20 cellular contexts compared by ENCODE assay signal in the genomic region with DNA sequence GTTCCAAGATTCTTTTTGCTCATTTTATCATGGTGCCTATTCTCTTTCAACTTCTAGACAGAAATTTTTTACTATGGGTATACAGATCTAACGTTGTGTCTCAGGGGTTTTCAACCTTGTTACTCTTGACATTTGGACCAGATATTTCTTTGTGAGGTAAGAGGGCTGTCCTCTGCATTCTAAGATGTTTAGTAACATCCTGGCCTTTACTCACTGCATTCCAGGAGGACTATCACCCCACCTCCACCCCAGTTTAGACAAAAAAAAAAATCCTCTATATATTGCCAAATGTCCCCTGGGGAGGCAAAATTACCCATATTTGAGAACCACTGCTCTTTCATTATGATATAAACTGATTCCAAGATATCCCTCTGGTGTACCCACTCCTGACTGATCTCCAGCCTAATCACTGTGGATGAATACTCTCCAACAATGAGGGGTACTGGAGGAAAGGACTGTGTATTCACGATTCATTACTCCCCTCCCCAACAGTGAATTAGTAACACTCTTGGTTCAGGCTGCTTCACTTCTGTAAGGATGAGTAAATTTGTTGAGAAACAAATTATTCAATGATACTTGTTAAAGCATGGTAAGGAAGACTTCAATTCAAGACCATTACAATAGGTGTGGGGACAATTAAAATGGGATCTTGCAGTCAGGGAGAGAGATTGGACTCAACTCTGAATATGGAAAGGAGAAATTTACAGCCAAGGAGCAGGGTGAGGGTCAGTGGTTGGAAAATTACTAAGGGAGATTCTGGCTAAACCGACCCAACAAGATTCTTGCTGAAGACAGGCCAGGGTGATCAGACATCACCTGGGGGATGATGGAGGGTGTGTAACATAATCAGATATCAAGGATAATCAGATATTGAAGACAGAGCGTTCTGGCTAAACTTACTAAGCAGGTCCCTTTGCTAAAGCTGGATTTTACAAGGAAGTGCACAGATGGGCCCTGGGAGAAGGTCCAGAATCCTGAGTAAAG.
DNase-seq lines count a peak whose midpoint lies in the region; ATAC-seq, FAIRE-seq and TF ChIP-seq lines count a peak whose summit lies in the region.
"Had no signal": no experiment of that assay in that cellular context is flagged by ENCODE, and none has a peak within 500 bp of the region (broad histone marks: within the 10 kb centered on the region; RNA-seq: fewer than 3 reads in every experiment).

No MANE protein-coding gene starts in this region.

- FAIRE-seq in astrocyte (lab: Jason Lieb, UNC): peak; percentile 78
- FAIRE-seq: GM19239 had no signal

- H3K79me2 ChIP-seq in astrocyte (ENCODE audit: insufficient read depth, low read length): no peaks in the 10 kb centered on the region

- H3K4me3 Mint-ChIP-seq in astrocyte (ENCODE audit: unreplicated experiment): no peak overlapping the region
- H3K4me3 Mint-ChIP-seq: brain had no signal

- TF ChIP-seq CTCF in astrocyte (IDR thresholded peaks at IDR 0.05; ENCODE audit: insufficient read depth, low read depth, low read length): no peak

- no peaks in the 10 kb centered on the region for H3K9me3 ChIP-seq in astrocyte (ENCODE audit: insufficient read depth, low read depth, low read length)
- H3K9me3 ChIP-seq: testis had no signal

- no peak overlapping the region for H3K4me3 ChIP-seq in astrocyte (ENCODE audit: insufficient read depth, low read depth, low read length)
- H3K4me3 ChIP-seq: BLaER1, heart right ventricle, testis had no signal

- H3K27ac ChIP-seq in astrocyte (ENCODE audit: low read depth, low read length): peak overlapping the region; percentile 60
- H3K27ac ChIP-seq: BLaER1, heart right ventricle, testis had no signal

- H3K4me1 Mint-ChIP-seq in astrocyte (ENCODE audit: low read depth, unreplicated experiment): peaks cover 11% of the 10 kb centered on the region

- H3K27me3 Mint-ChIP-seq in astrocyte (ENCODE audit: low read depth, unreplicated experiment): no peaks in the 10 kb centered on the region

- H3K27me3 ChIP-seq in astrocyte (ENCODE audit: insufficient read depth, low read length): no peaks in the 10 kb centered on the region
- H3K27me3 ChIP-seq: BLaER1, heart right ventricle, testis had no signal

- H3K9ac ChIP-seq in astrocyte (ENCODE audit: low read length): peak overlapping the region; percentile 36
- H3K9ac ChIP-seq: BLaER1 had no signal

- ATAC-seq in GM21390 (IDR thresholded peaks at IDR 0.05; ENCODE audit: unreplicated experiment): no peak
- ATAC-seq: left cardiac atrium had no signal

- H4K20me1 ChIP-seq in astrocyte (ENCODE audit: insufficient read depth, low read length): no peaks in the 10 kb centered on the region
- H4K20me1 ChIP-seq: BLaER1 had no signal

- DNase-seq in AG08395 (ENCODE audit: low spot score) (peak; percentile 76), M059J (ENCODE audit: low read depth) (peak; percentile 70), astrocyte (ENCODE audit: low read depth) (peak; percentile 67), hepatic stellate cell (ENCODE audit: low spot score) (peak; percentile 35), D341Med (ENCODE audit: low spot score) (no peak), DMS53 (lab: John Stamatoyannopoulos, UW) (no peak), C1 segment of cervical spinal cord (lab: John Stamatoyannopoulos, UW) (no peak)
- DNase-seq: DND-41; effector memory CD4-positive, alpha-beta T cell; heart right ventricle; left cardiac atrium; NCI-H187; SHP77 treated with DMSO at 0.1 percent for 48 hours; stimulated activated CD4-positive, alpha-beta T cell treated with anti-CD3 and anti-CD28 coated beads, Interleukin-15, amount 100 ng/mL, for 24 hours; testis had no signal

- no peaks in the 10 kb centered on the region for H3K36me3 ChIP-seq in astrocyte (ENCODE audit: insufficient read depth, low read length)
- H3K36me3 ChIP-seq: BLaER1, heart right ventricle had no signal

- H3K36me3 Mint-ChIP-seq in astrocyte (ENCODE audit: low read depth, unreplicated experiment): no peaks in the 10 kb centered on the region
- H3K36me3 Mint-ChIP-seq: brain had no signal

- H3K4me2 ChIP-seq in astrocyte (ENCODE audit: low read length): peak overlapping the region; percentile 62
- H3K4me2 ChIP-seq: BLaER1 had no signal

- peak overlapping the region; percentile 21 for H2AFZ ChIP-seq in astrocyte (ENCODE audit: low read depth, low read length)

- peaks cover 17% of the 10 kb centered on the region for H3K9me3 Mint-ChIP-seq in astrocyte (ENCODE audit: unreplicated experiment)

- peak overlapping the region; percentile 84 for H3K27ac Mint-ChIP-seq in astrocyte (ENCODE audit: unreplicated experiment)
- H3K27ac Mint-ChIP-seq: activated T-helper 2 cell treated with anti-CD3 and anti-CD28 coated beads, Interferon-gamma antibody, Interleukin-2, Interleukin-4, amounts not matched to agents 10 μg/mL and 5 μg/mL and 100 μg/mL, durations not matched to agents 14 hours and 24 hours and 36 hours; brain had no signal

- peaks cover 13% of the 10 kb centered on the region for H3K4me1 ChIP-seq in astrocyte (ENCODE audit: insufficient read depth, low read length)
- H3K4me1 ChIP-seq: BLaER1, testis had no signal

Comparison
In these comparisons a context has a peak if more than half of its experiments do, and no peak if none do; other contexts are left out.
1. DNase-seq: peak in AG08395 (single experiment), M059J (single experiment), astrocyte (single experiment) and hepatic stellate cell (single experiment); none in D341Med (single experiment), DMS53 (single experiment) and C1 segment of cervical spinal cord (0 of 14).